22 cellular contexts compared by ENCODE assay signal in genomic region chr13:94006271-94006670, GRCh38.
"Had no signal": no experiment of that assay in that cellular context is flagged by ENCODE, and none has a peak within 500 bp of the region (broad histone marks: within the 10 kb centered on the region; RNA-seq: fewer than 3 reads in every experiment).

No MANE protein-coding gene starts in this region.

- H3K4me1 ChIP-seq: esophagus squamous epithelium, foreskin keratinocyte, left ventricle myocardium inferior, spleen, testis, tibial nerve, upper lobe of right lung, vagina had no signal

- H3K27ac ChIP-seq: coronary artery, dorsolateral prefrontal cortex, esophagus squamous epithelium, foreskin keratinocyte, left ventricle myocardium inferior, neutrophil, spleen, testis, tibial nerve, upper lobe of right lung, vagina had no signal

- H3K27me3 ChIP-seq: dorsolateral prefrontal cortex, esophagus squamous epithelium, foreskin keratinocyte, neutrophil, spleen, testis, tibial nerve, upper lobe of right lung, vagina had no signal

- H3K36me3 ChIP-seq: esophagus squamous epithelium, left ventricle myocardium inferior, neutrophil, spleen, tibial nerve, upper lobe of right lung, vagina had no signal

- H3K9me3 ChIP-seq: esophagus squamous epithelium, left ventricle myocardium inferior, neutrophil, spleen, testis, tibial nerve, upper lobe of right lung, vagina had no signal

- DNase-seq: central memory CD4-positive, alpha-beta T cell; dorsolateral prefrontal cortex; effector memory CD4-positive, alpha-beta T cell; esophagus squamous epithelium; left ventricle myocardium inferior; mesenchymal stem cell; naive thymus-derived CD4-positive, alpha-beta T cell; posterior cingulate gyrus; spleen; stimulated activated CD4-positive, alpha-beta T cell treated with anti-CD3 and anti-CD28 coated beads, Interleukin-15, amount 100 ng/mL, for 24 hours; stimulated activated CD4-positive, alpha-beta T cell treated with anti-CD3 and anti-CD28 coated beads, Interleukin-1b, Interleukin-23, amount 100 ng/mL, for 48 hours; stimulated activated CD4-positive, alpha-beta T cell treated with anti-CD3 and anti-CD28 coated beads, Interleukin-4, amount 100 ng/mL, for 24 hours; stimulated activated naive B cell treated with anti-CD40 and anti-IgM and Interleukin-4, amounts not matched to agents 10 μg/mL and 1 μg/mL and 100 μg/mL, for 72 hours; stimulated activated naive CD8-positive, alpha-beta T cell treated with anti-CD3 and anti-CD28 coated beads, Interleukin-15, amount 100 ng/mL, for 72 hours; testis; upper lobe of right lung had no signal

- H3K4me3 ChIP-seq: coronary artery, dorsolateral prefrontal cortex, esophagus squamous epithelium, left ventricle myocardium inferior, lung, spleen, testis, tibial nerve, upper lobe of right lung, vagina had no signal
